Comparison of ENCODE assay signal across 18 cellular contexts in the genomic region with DNA sequence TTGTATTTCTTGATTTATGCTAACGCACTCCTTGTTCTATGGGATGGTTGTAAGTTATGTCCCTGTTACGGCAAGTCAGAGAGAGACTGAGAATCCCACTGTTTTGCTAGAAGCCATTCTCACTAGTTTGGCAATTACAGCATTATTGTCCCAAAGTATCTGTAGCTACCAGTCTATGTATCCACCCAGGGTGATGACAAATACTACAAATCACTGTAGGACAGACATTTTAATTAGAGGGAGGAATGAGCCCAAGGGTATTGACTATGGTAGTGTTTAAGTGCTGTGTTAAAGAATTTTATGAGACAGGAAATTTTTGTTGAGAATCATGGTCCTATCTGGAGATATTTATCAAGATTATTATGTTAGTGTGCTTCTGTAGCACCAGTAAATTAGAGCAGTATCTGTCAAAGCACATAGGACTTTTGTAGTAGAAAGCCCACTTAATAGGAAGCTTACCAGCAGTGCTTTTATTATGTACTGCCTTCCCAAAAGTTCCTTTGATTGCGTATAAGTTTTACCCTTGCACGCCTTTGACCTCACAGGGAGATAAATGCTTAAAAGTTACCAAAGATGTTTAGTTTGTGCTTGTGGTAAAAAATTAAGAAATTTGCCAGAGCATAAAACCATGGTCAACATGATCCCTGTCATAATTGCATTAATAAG. TPM values are rescaled to one million over a fixed set of nuclear protein-coding genes. Genes with fewer than 3 reads are reported as not detected.
DNase-seq lines count a peak whose midpoint lies in the region; ATAC-seq, FAIRE-seq and TF ChIP-seq lines count a peak whose summit lies in the region.
"Had no signal": no experiment of that assay in that cellular context is flagged by ENCODE, and none has a peak within 500 bp of the region (broad histone marks: within the 10 kb centered on the region; RNA-seq: fewer than 3 reads in every experiment).

No MANE protein-coding gene starts in this region.

- no peak for TF ChIP-seq POLR2A in GM12878 (IDR thresholded peaks at IDR 0.05; ENCODE audit: low read depth, low read length)
- TF ChIP-seq POLR2A in spleen (IDR thresholded peaks at IDR 0.05): no peak

- POLR2A ChIA-PET in GM12878 (lab: Charles Lee): interaction anchor here (0.7 to 8.0 kb wide), 4 partner anchors 10 to 64 kb away, joined by 3 to 74 read pairs (median 25); a partner anchor contains a TSS

- peak overlapping the region; percentile 74 for H3K4me3 Mint-ChIP-seq in activated T-cell treated with anti-CD3 and anti-CD28 coated beads, Interleukin-2, amount 50 U/mL, for 24 hours
- H3K4me3 Mint-ChIP-seq: activated B cell treated with CpG ODN at 0.5 μM for 24 hours, nephron had no signal

- no TSS peak for BruUV-seq in GM12878 (replicated peaks; lab: Mats Ljungman, UMichigan)

- intact Hi-C loops in GM12878 (cut with micrococcal nuclease; ENCODE audit: unreplicated experiment) (no loop called here), spleen (cut with DNase I; ENCODE audit: low total_unique reads) (no loop called here)

- no peak for TF ChIP-seq EP300 in GM12878 (IDR thresholded peaks at IDR 0.05; ENCODE audit: borderline replicate concordance in 1 of 2, control insufficient read depth in 1 of 2, low read depth in 2 of 2, low read length in 2 of 2)

- ATAC-seq in GM12878: no peak
- ATAC-seq: body of pancreas, K562, left ventricle myocardium superior had no signal

- H3K36me3 ChIP-seq in GM12878 (ENCODE audit: control insufficient read depth in 2 of 2, insufficient read depth in 2 of 2, low read length in 1 of 2): no peaks in the 10 kb centered on the region; a peak in 1 of 4 replicates
- H3K36me3 ChIP-seq in spleen: no peaks in the 10 kb centered on the region
- H3K36me3 ChIP-seq: thoracic aorta had no signal

- CTCF ChIA-PET in GM12878 (lab: Yijun Ruan, JAX): interaction anchor here (0.9 to 1.7 kb wide), 3 partner anchors 9 to 139 kb away, joined by 3 to 8 read pairs (median 3); no protein-coding TSS in a partner anchor

- 100% methylated on average over 4 of the region's 4 CpGs for WGBS in GM12878 (ENCODE audit: insufficient coverage, insufficient replicate concordance, low lambda C conversion rate, missing lambda C conversion rate)
- WGBS in spleen, 5 donors: 73 to 85% (median 83%) methylated on average over 4 of the region's 4 CpGs

- RAD21 ChIA-PET in GM12878 (lab: Charles Lee; ENCODE audit: unreplicated experiment): interaction anchor here (1.1 to 7.4 kb wide), 3 partner anchors 9 to 56 kb away, joined by 3 to 61 read pairs (median 20); no protein-coding TSS in a partner anchor

- no peaks in the 10 kb centered on the region for H3K9me3 ChIP-seq in GM12878 (replicated peaks; ENCODE audit: control insufficient read depth, insufficient read depth, low read length)
- H3K9me3 ChIP-seq in spleen: no peaks in the 10 kb centered on the region
- H3K9me3 ChIP-seq: body of pancreas, thoracic aorta had no signal

- no peaks in the 10 kb centered on the region for H3K27me3 Mint-ChIP-seq in activated T-cell treated with anti-CD3 and anti-CD28 coated beads, Interleukin-2, amount 50 U/mL, for 24 hours
- H3K27me3 Mint-ChIP-seq: activated B cell treated with CpG ODN at 0.5 μM for 24 hours had no signal

- H3K27me3 ChIP-seq in GM12878 (replicated peaks in 1 of 2; ENCODE audit: control insufficient read depth in 2 of 2, insufficient read depth in 2 of 2, low read length in 1 of 2) (no peaks in the 10 kb centered on the region), spleen (replicated peaks in 1 of 7) (no peaks in the 10 kb centered on the region)
- H3K27me3 ChIP-seq: body of pancreas had no signal

- H3K79me2 ChIP-seq in GM12878 (ENCODE audit: control insufficient read depth, insufficient read depth, low read length): peaks cover 92% of the 10 kb centered on the region

- SMC1A ChIA-PET in GM12878 (lab: Charles Lee; ENCODE audit: uncharacterized antibody, unreplicated experiment): interaction anchor here (0.8 to 5.5 kb wide), 17 partner anchors 9 to 372 kb away, joined by 3 to 61 read pairs (median 4); no protein-coding TSS in a partner anchor

- TF ChIP-seq CTCF in GM12878 (IDR thresholded peaks at IDR 0.05 in 2 of 3, conservative IDR thresholded peaks at IDR 0.05 in 1 of 3; ENCODE audit: control insufficient read depth in 2 of 3, extremely low read depth in 1 of 3, insufficient read depth in 1 of 3, low read depth in 3 of 3, low read length in 3 of 3): no peak
- no peak for TF ChIP-seq CTCF in spleen (IDR thresholded peaks at IDR 0.05 in 8 of 11, conservative IDR thresholded peaks at IDR 0.05 in 3 of 11)

- no peak overlapping the region for H3K4me2 ChIP-seq in GM12878 (ENCODE audit: control insufficient read depth, insufficient read depth)

- no peak for DNase-seq in activated T-cell treated with anti-CD3 and anti-CD28 coated beads, Interleukin-2, amount 50 U/mL, for 24 hours
- no peak for DNase-seq in activated T-cell treated with anti-CD3 and anti-CD28 coated beads, Interleukin-2, amount 50 U/mL, for 48 hours
- DNase-seq in NCI-H69 (lab: John Stamatoyannopoulos, UW) (peak; percentile 79), GM12878 (ENCODE audit: low read depth, low spot score) (no peak), spleen (no peak), NCI-H510A (lab: John Stamatoyannopoulos, UW) (no peak), SIG-M5 (lab: John Stamatoyannopoulos, UW) (no peak)
- no peak for DNase-seq in activated CD8-positive, alpha-beta memory T cell treated with anti-CD3 and anti-CD28 coated beads for 24 hours
- DNase-seq: activated B cell treated with CpG ODN at 0.5 μM for 24 hours, body of pancreas, COR-L47, left ventricle myocardium superior, NCI-H226, OCI-M1 had no signal

- no peak for TF ChIP-seq RAD21 in GM12878 (IDR thresholded peaks at IDR 0.05; ENCODE audit: insufficient read depth, low read depth, low read length)

- H3K9me3 Mint-ChIP-seq in activated T-cell treated with anti-CD3 and anti-CD28 coated beads, Interleukin-2, amount 50 U/mL, for 24 hours: no peaks in the 10 kb centered on the region
- H3K9me3 Mint-ChIP-seq: activated B cell treated with CpG ODN at 0.5 μM for 24 hours, nephron had no signal

- no peaks in the 10 kb centered on the region for H4K20me1 ChIP-seq in GM12878 (ENCODE audit: control insufficient read depth, insufficient read depth)

- H3K4me1 Mint-ChIP-seq in activated T-cell treated with anti-CD3 and anti-CD28 coated beads, Interleukin-2, amount 50 U/mL, for 24 hours (ENCODE audit: low read depth): peaks cover 89% of the 10 kb centered on the region
- H3K4me1 Mint-ChIP-seq: nephron had no signal

- H3K9ac ChIP-seq in GM12878 (ENCODE audit: control insufficient read depth, insufficient read depth, low read length): no peak overlapping the region

- in situ Hi-C loops in GM12878 (cut with MboI): no loop called here

- peaks cover 29% of the 10 kb centered on the region for H3K36me3 Mint-ChIP-seq in activated T-cell treated with anti-CD3 and anti-CD28 coated beads, Interleukin-2, amount 50 U/mL, for 24 hours (ENCODE audit: low read depth)

- peak overlapping the region; percentile 97 for H3K27ac Mint-ChIP-seq in activated T-cell treated with anti-CD3 and anti-CD28 coated beads, Interleukin-2, amount 50 U/mL, for 24 hours
- H3K27ac Mint-ChIP-seq: activated B cell treated with CpG ODN at 0.5 μM for 24 hours had no signal

- H2AFZ ChIP-seq in GM12878 (ENCODE audit: control insufficient read depth, low read depth, low read length): no peak overlapping the region

- FAIRE-seq in GM12878 (lab: Jason Lieb, UNC): no peak
- FAIRE-seq: K562 had no signal

- H3K4me3 ChIP-seq in GM12878 (peak overlapping the region; percentile 22; the same call in 1 of the 2 replicates), spleen (peak overlapping the region in 1 of 8 donors; percentile 19)
- H3K4me3 ChIP-seq: body of pancreas, K562, thoracic aorta had no signal

- H3K27ac ChIP-seq in GM12878 (ENCODE audit: control insufficient read depth, insufficient read depth): no peak overlapping the region
- peak overlapping the region; percentile 61 to 92 (median 82) for H3K27ac ChIP-seq in spleen
- H3K27ac ChIP-seq: body of pancreas, thoracic aorta had no signal

- H3K4me1 ChIP-seq in GM12878 (ENCODE audit: control insufficient read depth, insufficient read depth, low read length) (peaks cover 35% of the 10 kb centered on the region), spleen (peaks cover 35 to 95% (median 53%) of the 10 kb centered on the region in 6 donors)

RNA-seq across cellular contexts. Expression of a gene that starts 10.7 kb away (rescaled TPM):
- 466 and 549 TPM in 2 replicates for total RNA-seq in GM12878 (2013; cell fraction: nucleolus; rRNA removed)
- total RNA-seq in GM12878 (2014; rRNA removed): 53.9 and 62.9 TPM in 2 replicates
- 36.0 and 36.3 TPM in 2 replicates for total RNA-seq in GM12878 (2014; rRNA removed; fragmentation: Illumina TruSeq; extraction: Trizol)
- 32.0 and 38.7 TPM in 2 replicates for total RNA-seq in GM12878 (2021)
- polyA plus RNA-seq in GM12878 (2011; ENCODE audit: low read depth): 31.1 TPM
- 115 and 140 TPM in 2 replicates for polyA plus RNA-seq in GM12878 (2011; rRNA removed)
- 163 and 194 TPM in 2 replicates for polyA plus RNA-seq in GM12878 (2011; cell fraction: cytosol; rRNA removed)
- polyA plus RNA-seq in GM12878 (2011; cell fraction: nucleus; rRNA removed): 129 and 155 TPM in 2 replicates
- polyA plus RNA-seq in GM12878 (2012): 60.0 and 70.9 TPM in 2 replicates
- polyA plus RNA-seq in GM12878 (2014; fragmentation: Illumina TruSeq; extraction: Trizol): 34.2 and 45.3 TPM in 2 replicates
- 10 to 100 TPM; 10.7 to 12.0 TPM for polyA plus RNA-seq in GM12878 (2014; fragmentation: Nextera tagmentation; extraction: Ambion mirVana)
- 22.0 and 32.3 TPM in 2 replicates for polyA plus RNA-seq in GM12878 (2014; rRNA removed)
- 10 to 100 TPM; 32.3 to 34.6 TPM for polyA plus RNA-seq in GM12878 (2016; fragmentation: Nextera tagmentation; extraction: Ambion mirVana)
- polyA minus RNA-seq in GM12878 (2011; rRNA and poly(A)+ RNA removed): 356 and 399 TPM in 2 replicates
- polyA minus RNA-seq in GM12878 (2011; cell fraction: cytosol; rRNA and poly(A)+ RNA removed): 73.1 and 84.4 TPM in 2 replicates
- polyA minus RNA-seq in GM12878 (2011; cell fraction: nucleus; rRNA and poly(A)+ RNA removed): 219 and 500 TPM in 2 replicates
- total RNA-seq in spleen: 100 to 1,000 TPM in 6 of 7 donors, 10 to 100 TPM in 1; 90.6 to 184 (median 110) TPM
- polyA plus RNA-seq in spleen: 10 to 100 TPM; 10.0 to 18.0 (median 12.3) TPM
- total RNA-seq: G401 had no signal

RNA-seq across cellular contexts. Expression of a gene that starts 51.0 kb away (rescaled TPM):
- total RNA-seq in GM12878 (2013; cell fraction: nucleolus; rRNA removed): not detected in 2 replicates
- total RNA-seq in GM12878 (2014; rRNA removed) (not detected in 2 replicates), GM12878 (2014; rRNA removed; fragmentation: Illumina TruSeq; extraction: Trizol) (not detected in 2 replicates), GM12878 (2021) (0.10 and 0.27 TPM in 2 replicates), spleen (1 to 10 TPM in 1 of 7 donors, under 1 TPM in 6; 0.46 to 1.0 (median 0.77) TPM)
- not detected for polyA plus RNA-seq in GM12878 (2011; ENCODE audit: low read depth)
- polyA plus RNA-seq in GM12878 (2011; rRNA removed) (not detected in 2 replicates), GM12878 (2014; fragmentation: Illumina TruSeq; extraction: Trizol) (not detected in 2 replicates), GM12878 (2014; fragmentation: Nextera tagmentation; extraction: Ambion mirVana) (not detected), GM12878 (2014; rRNA removed) (not detected in 2 replicates), GM12878 (2016; fragmentation: Nextera tagmentation; extraction: Ambion mirVana) (not detected), spleen (under 1 TPM; 0.17 to 0.38 (median 0.36) TPM)
- polyA plus RNA-seq in GM12878 (2011; cell fraction: cytosol; rRNA removed): not detected in 2 replicates
- polyA plus RNA-seq in GM12878 (2011; cell fraction: nucleus; rRNA removed): not detected in 2 replicates
- not detected in 2 replicates for polyA plus RNA-seq in GM12878 (2012)
- polyA minus RNA-seq in GM12878 (2011; rRNA and poly(A)+ RNA removed): not detected in 2 replicates
- polyA minus RNA-seq in GM12878 (2011; cell fraction: cytosol; rRNA and poly(A)+ RNA removed): not detected in 2 replicates
- polyA minus RNA-seq in GM12878 (2011; cell fraction: nucleus; rRNA and poly(A)+ RNA removed): not detected in 2 replicates
- total RNA-seq: activated B cell treated with CpG ODN at 0.5 μM for 24 hours, G401 had no signal
- polyA plus RNA-seq: K562 had no signal
